ENCODE assay signal across 10 cellular contexts in genomic region chr1:42847721-42848470, GRCh38. TPM values are rescaled to one million over a fixed set of nuclear protein-coding genes. Genes with fewer than 3 reads are reported as not detected.
A peak's percentile ranks its signal among the peaks of the same experiment; 100 is the strongest.
DNase-seq lines count a peak whose midpoint lies in the region; ATAC-seq, FAIRE-seq and TF ChIP-seq lines count a peak whose summit lies in the region.
"Had no signal": no experiment of that assay in that cellular context is flagged by ENCODE, and none has a peak within 500 bp of the region (broad histone marks: within the 10 kb centered on the region; RNA-seq: fewer than 3 reads in every experiment).

No MANE protein-coding gene starts in this region.

- SMC1A ChIA-PET in GM12878 (lab: Charles Lee; ENCODE audit: uncharacterized antibody, unreplicated experiment), result interaction anchor here (0.9 to 3.8 kb wide), 12 partner anchors 8 to 226 kb away, joined by 3 to 27 read pairs (median 4); partner anchors contain the start of genes ERMAP and SVBP

- H3K27me3 Mint-ChIP-seq in nephron progenitor cell (ENCODE audit: low read depth, poor library complexity), result peaks cover 3% of the 10 kb centered on the region

- H3K27me3 ChIP-seq in DND-41 (ENCODE audit: insufficient read depth, low read length, poor library complexity) (no peaks in the 10 kb centered on the region), Loucy (ENCODE audit: insufficient read depth, low read length, poor library complexity, severe bottlenecking) (no peaks in the 10 kb centered on the region), GM12878 (replicated peaks in 1 of 2; ENCODE audit: control insufficient read depth in 2 of 2, insufficient read depth in 2 of 2, low read length in 1 of 2) (no peaks in the 10 kb centered on the region)

- in situ Hi-C loops in GM12878 (cut with MboI), result no loop called here

- RAD21 ChIA-PET in GM12878 (lab: Charles Lee; ENCODE audit: unreplicated experiment), result interaction anchor here (0.6 to 3.5 kb wide), 12 partner anchors 10 to 226 kb away, joined by 3 to 18 read pairs (median 5); partner anchors contain the start of genes C1orf50, ERMAP, P3H1 and SVBP

- no peak for TF ChIP-seq EP300 in GM12878 (IDR thresholded peaks at IDR 0.05; ENCODE audit: borderline replicate concordance in 1 of 2, control insufficient read depth in 1 of 2, low read depth in 2 of 2, low read length in 2 of 2)

- H3K4me1 Mint-ChIP-seq in nephron progenitor cell, result peaks cover 25% of the 10 kb centered on the region

- H3K36me3 Mint-ChIP-seq in nephron progenitor cell (ENCODE audit: low read depth), result peaks cover 70% of the 10 kb centered on the region

- H3K36me3 ChIP-seq in DND-41 (ENCODE audit: insufficient read depth, low read length) (peaks cover 34% of the 10 kb centered on the region), Loucy (ENCODE audit: insufficient read depth, low read length) (no peaks in the 10 kb centered on the region; the same call in 1 of the 2 replicates), GM12878 (ENCODE audit: control insufficient read depth in 2 of 2, insufficient read depth in 2 of 2, low read length in 1 of 2) (peaks cover 8 to 10% of the 10 kb centered on the region in 2 experiments; a peak in 3 of 4 replicates)

- TF ChIP-seq POLR2A in GM12878 (IDR thresholded peaks at IDR 0.05; ENCODE audit: low read depth, low read length), result no peak

- TF ChIP-seq RAD21 in GM12878 (IDR thresholded peaks at IDR 0.05; ENCODE audit: insufficient read depth, low read depth, low read length), result no peak

- H3K4me1 ChIP-seq in DND-41 (ENCODE audit: insufficient read depth, low read length) (peaks cover 37% of the 10 kb centered on the region), Loucy (ENCODE audit: insufficient read depth, low read length, poor library complexity, severe bottlenecking) (peaks cover 27% of the 10 kb centered on the region), GM12878 (ENCODE audit: control insufficient read depth, insufficient read depth, low read length) (peaks cover 6% of the 10 kb centered on the region; the same call in 1 of the 2 replicates)

- peaks cover 8% of the 10 kb centered on the region for H4K20me1 ChIP-seq in DND-41 (ENCODE audit: insufficient read depth, low read length)
- H4K20me1 ChIP-seq in Loucy (ENCODE audit: insufficient read depth, low read length, poor library complexity, severe bottlenecking), result peaks cover 18% of the 10 kb centered on the region
- no peaks in the 10 kb centered on the region for H4K20me1 ChIP-seq in GM12878 (ENCODE audit: control insufficient read depth, insufficient read depth)

- ATAC-seq in DND-41 (ENCODE audit: insufficient read depth, low read depth), result no peak
- no peak for ATAC-seq in GM12878
- no peak for ATAC-seq in GM18502 (IDR thresholded peaks at IDR 0.05; ENCODE audit: poor library complexity, unreplicated experiment)
- no peak for ATAC-seq in GM21526 (IDR thresholded peaks at IDR 0.05; ENCODE audit: low FRiP score, unreplicated experiment)
- ATAC-seq in left lobe of liver, result no peak

- peaks cover 20% of the 10 kb centered on the region for H3K79me2 ChIP-seq in DND-41 (ENCODE audit: insufficient read depth, low read length)
- H3K79me2 ChIP-seq in Loucy (ENCODE audit: insufficient read depth, low read length), result peaks cover 28% of the 10 kb centered on the region
- peaks cover 30% of the 10 kb centered on the region for H3K79me2 ChIP-seq in GM12878 (ENCODE audit: control insufficient read depth, insufficient read depth, low read length)

- H3F3A ChIP-seq in Loucy (ENCODE audit: low read depth), result no peaks in the 10 kb centered on the region

- H3K27ac ChIP-seq in DND-41 (ENCODE audit: low read length), result peak overlapping the region; percentile 78
- H3K27ac ChIP-seq in GM12878 (ENCODE audit: control insufficient read depth, insufficient read depth), result peak overlapping the region; percentile 78

- H3K4me2 ChIP-seq in DND-41 (ENCODE audit: insufficient read depth, low read length) (peak overlapping the region; percentile 90), Loucy (ENCODE audit: low read depth, low read length, poor library complexity, severe bottlenecking) (peak overlapping the region; percentile 85), GM12878 (ENCODE audit: control insufficient read depth, insufficient read depth) (peak overlapping the region; percentile 97)

- H3K9ac ChIP-seq in DND-41 (ENCODE audit: low read depth, low read length), result peak overlapping the region; percentile 83
- peak overlapping the region; percentile 88 for H3K9ac ChIP-seq in Loucy (ENCODE audit: low read depth, low read length, poor library complexity, severe bottlenecking)
- peak overlapping the region; percentile 88 for H3K9ac ChIP-seq in GM12878 (ENCODE audit: control insufficient read depth, insufficient read depth, low read length)

- H3K4me3 ChIP-seq in DND-41 (ENCODE audit: low read depth in 1 of 2, low read length in 2 of 2), result peak overlapping the region; percentile 82 to 98; a peak in 3 of 4 replicates
- peak overlapping the region; percentile 89 for H3K4me3 ChIP-seq in Loucy (ENCODE audit: low read length, poor library complexity, severe bottlenecking)
- peak overlapping the region; percentile 97 for H3K4me3 ChIP-seq in GM12878

- intact Hi-C loops in GM12878 (cut with micrococcal nuclease; ENCODE audit: unreplicated experiment), result loop anchor here (5.0 kb wide), 1 partner anchor 81 kb away; the partner anchor contains the start of genes C1orf50 and P3H1

- H3K9me3 Mint-ChIP-seq in nephron progenitor cell, result peaks cover 47% of the 10 kb centered on the region

- H3K27ac Mint-ChIP-seq in nephron progenitor cell, result no peak overlapping the region

- POLR2A ChIA-PET in GM12878 (lab: Charles Lee), result interaction anchor here (1.0 to 4.8 kb wide), 7 partner anchors 9 to 165 kb away, joined by 3 to 53 read pairs (median 5); partner anchors contain the start of genes C1orf50, P3H1 and YBX1

- DNase-seq in DND-41 (no peak), GM12878 (ENCODE audit: low read depth, low spot score) (no peak), nephron progenitor cell (no peak), left lobe of liver (ENCODE audit: low spot score) (no peak), urothelium cell line (ENCODE audit: low spot score) (no peak)
- DNase-seq: SHP77 had no signal

- BruUV-seq in GM12878 (replicated peaks; lab: Mats Ljungman, UMichigan), result no TSS peak

- TF ChIP-seq CTCF in DND-41 (IDR thresholded peaks at IDR 0.05; ENCODE audit: borderline replicate concordance, extremely low read depth, low read length, poor library complexity, severe bottlenecking), result no peak
- no peak for TF ChIP-seq CTCF in Loucy (conservative IDR thresholded peaks at IDR 0.05; ENCODE audit: low read length)
- no peak for TF ChIP-seq CTCF in GM12878 (IDR thresholded peaks at IDR 0.05 in 2 of 3, conservative IDR thresholded peaks at IDR 0.05 in 1 of 3; ENCODE audit: control insufficient read depth in 2 of 3, extremely low read depth in 1 of 3, insufficient read depth in 1 of 3, low read depth in 3 of 3, low read length in 3 of 3)
- no peak for TF ChIP-seq CTCF in nephron progenitor cell (IDR thresholded peaks at IDR 0.05)

- WGBS in GM12878 (ENCODE audit: insufficient coverage, insufficient replicate concordance, low lambda C conversion rate, missing lambda C conversion rate), result 1% methylated on average over 6 of the region's 6 CpGs

- CTCF ChIA-PET in GM12878 (lab: Yijun Ruan, JAX), result interaction anchor here (0.8 to 3.4 kb wide), 13 partner anchors 9 to 226 kb away, joined by 3 to 21 read pairs (median 5); partner anchors contain the start of genes C1orf50, P3H1 and SVBP

- H2AFZ ChIP-seq in DND-41 (ENCODE audit: low read depth, low read length) (no peak overlapping the region), Loucy (ENCODE audit: low read length) (no peak overlapping the region), GM12878 (ENCODE audit: control insufficient read depth, low read depth, low read length) (no peak overlapping the region)

- H3K9me3 ChIP-seq in DND-41 (ENCODE audit: insufficient read depth, low read length, severe bottlenecking) (no peaks in the 10 kb centered on the region), Loucy (ENCODE audit: insufficient read depth, low read depth, low read length) (no peaks in the 10 kb centered on the region), GM12878 (replicated peaks; ENCODE audit: control insufficient read depth, insufficient read depth, low read length) (no peaks in the 10 kb centered on the region; the same call in 1 of the 3 replicates)

- peak overlapping the region; percentile 95 for H3K4me3 Mint-ChIP-seq in nephron progenitor cell

- no peaks in the 10 kb centered on the region for H3K9me2 ChIP-seq in Loucy (replicated peaks; ENCODE audit: low read depth, low read length)

- no peak for FAIRE-seq in GM12878 (lab: Jason Lieb, UNC)
- no peak for FAIRE-seq in urothelium cell line (lab: Jason Lieb, UNC)
- FAIRE-seq: H54 had no signal

RNA-seq across cellular contexts. Expression of gene ZNF691, which starts 1.5 kb away (rescaled TPM):
- total RNA-seq in GM12878 (2013; cell fraction: nucleolus; rRNA removed), result 16.1 and 19.7 TPM in 2 replicates
- total RNA-seq in GM12878 (2014; rRNA removed) (12.3 and 13.9 TPM in 2 replicates), GM12878 (2014; rRNA removed; fragmentation: Illumina TruSeq; extraction: Trizol) (8.7 and 8.9 TPM in 2 replicates), GM12878 (2021) (11.9 and 12.2 TPM in 2 replicates), left lobe of liver (6.8 TPM)
- polyA plus RNA-seq in GM12878 (2011; ENCODE audit: low read depth), result 3.4 TPM
- polyA plus RNA-seq in GM12878 (2011; rRNA removed) (6.9 and 8.7 TPM in 2 replicates), GM12878 (2014; fragmentation: Illumina TruSeq; extraction: Trizol) (9.9 and 14.3 TPM in 2 replicates), GM12878 (2014; fragmentation: Nextera tagmentation; extraction: Ambion mirVana) (10 to 100 TPM; 14.9 to 16.2 TPM), GM12878 (2014; rRNA removed) (8.5 and 9.3 TPM in 2 replicates), GM12878 (2016; fragmentation: Nextera tagmentation; extraction: Ambion mirVana) (10 to 100 TPM; 11.5 to 13.2 TPM)
- polyA plus RNA-seq in GM12878 (2011; cell fraction: cytosol; rRNA removed), result 9.5 and 10.4 TPM in 2 replicates
- polyA plus RNA-seq in GM12878 (2011; cell fraction: nucleus; rRNA removed), result 16.1 and 18.9 TPM in 2 replicates
- polyA plus RNA-seq in GM12878 (2012), result 3.7 and 7.6 TPM in 2 replicates
- polyA minus RNA-seq in GM12878 (2011; rRNA and poly(A)+ RNA removed), result 5.3 and 8.0 TPM in 2 replicates
- 1.6 and 2.4 TPM in 2 replicates for polyA minus RNA-seq in GM12878 (2011; cell fraction: cytosol; rRNA and poly(A)+ RNA removed)
- 6.3 and 10.7 TPM in 2 replicates for polyA minus RNA-seq in GM12878 (2011; cell fraction: nucleus; rRNA and poly(A)+ RNA removed)

RNA-seq across cellular contexts. Expression of gene SVBP, which starts 30.7 kb away (rescaled TPM):
- 1.9 and 4.2 TPM in 2 replicates for total RNA-seq in GM12878 (2013; cell fraction: nucleolus; rRNA removed)
- total RNA-seq in GM12878 (2014; rRNA removed), result 12.6 and 21.3 TPM in 2 replicates
- 18.7 and 19.8 TPM in 2 replicates for total RNA-seq in GM12878 (2014; rRNA removed; fragmentation: Illumina TruSeq; extraction: Trizol)
- 16.2 and 16.4 TPM in 2 replicates for total RNA-seq in GM12878 (2021)
- polyA plus RNA-seq in GM12878 (2011; ENCODE audit: low read depth), result 20.0 TPM
- 19.6 and 29.3 TPM in 2 replicates for polyA plus RNA-seq in GM12878 (2011; rRNA removed)
- polyA plus RNA-seq in GM12878 (2011; cell fraction: cytosol; rRNA removed), result 8.3 and 11.9 TPM in 2 replicates
- polyA plus RNA-seq in GM12878 (2011; cell fraction: nucleus; rRNA removed), result 4.4 and 4.7 TPM in 2 replicates
- 19.8 and 23.2 TPM in 2 replicates for polyA plus RNA-seq in GM12878 (2012)
- 19.9 and 22.2 TPM in 2 replicates for polyA plus RNA-seq in GM12878 (2014; fragmentation: Illumina TruSeq; extraction: Trizol)
- 10 to 100 TPM; 19.8 to 29.5 TPM for polyA plus RNA-seq in GM12878 (2014; fragmentation: Nextera tagmentation; extraction: Ambion mirVana)
- 14.7 and 18.7 TPM in 2 replicates for polyA plus RNA-seq in GM12878 (2014; rRNA removed)
- polyA plus RNA-seq in GM12878 (2016; fragmentation: Nextera tagmentation; extraction: Ambion mirVana), result 10 to 100 TPM; 26.8 to 27.8 TPM
- 3.6 and 4.6 TPM in 2 replicates for polyA minus RNA-seq in GM12878 (2011; rRNA and poly(A)+ RNA removed)
- polyA minus RNA-seq in GM12878 (2011; cell fraction: cytosol; rRNA and poly(A)+ RNA removed), result 1.5 and 3.2 TPM in 2 replicates
- polyA minus RNA-seq in GM12878 (2011; cell fraction: nucleus; rRNA and poly(A)+ RNA removed), result 1.2 and 2.1 TPM in 2 replicates
- 6.9 TPM for total RNA-seq in left lobe of liver

RNA-seq across cellular contexts. Expression of gene ERMAP, which starts 31.0 kb away (rescaled TPM):
- 4.3 and 5.4 TPM in 2 replicates for total RNA-seq in GM12878 (2013; cell fraction: nucleolus; rRNA removed)
- 4.9 and 5.3 TPM in 2 replicates for total RNA-seq in GM12878 (2014; rRNA removed)
- total RNA-seq in GM12878 (2014; rRNA removed; fragmentation: Illumina TruSeq; extraction: Trizol), result 5.3 TPM in 2 replicates
- total RNA-seq in GM12878 (2021), result 5.7 and 5.8 TPM in 2 replicates
- polyA plus RNA-seq in GM12878 (2011; ENCODE audit: low read depth), result 3.4 TPM
- polyA plus RNA-seq in GM12878 (2011; rRNA removed), result 2.5 and 2.9 TPM in 2 replicates
- polyA plus RNA-seq in GM12878 (2011; cell fraction: cytosol; rRNA removed), result 2.1 and 2.8 TPM in 2 replicates
- 3.1 and 3.6 TPM in 2 replicates for polyA plus RNA-seq in GM12878 (2011; cell fraction: nucleus; rRNA removed)
- polyA plus RNA-seq in GM12878 (2012), result 3.6 and 3.8 TPM in 2 replicates
- 6.8 TPM in 2 replicates for polyA plus RNA-seq in GM12878 (2014; fragmentation: Illumina TruSeq; extraction: Trizol)
- 1 to 10 TPM; 1.4 to 2.2 TPM for polyA plus RNA-seq in GM12878 (2014; fragmentation: Nextera tagmentation; extraction: Ambion mirVana)
- polyA plus RNA-seq in GM12878 (2014; rRNA removed), result 4.6 and 6.0 TPM in 2 replicates
- 1 to 10 TPM; 2.7 to 3.4 TPM for polyA plus RNA-seq in GM12878 (2016; fragmentation: Nextera tagmentation; extraction: Ambion mirVana)
- polyA minus RNA-seq in GM12878 (2011; rRNA and poly(A)+ RNA removed), result 2.3 and 2.5 TPM in 2 replicates
- polyA minus RNA-seq in GM12878 (2011; cell fraction: cytosol; rRNA and poly(A)+ RNA removed), result 1.5 and 2.4 TPM in 2 replicates
- polyA minus RNA-seq in GM12878 (2011; cell fraction: nucleus; rRNA and poly(A)+ RNA removed), result 1.3 and 3.3 TPM in 2 replicates
- total RNA-seq in left lobe of liver, result 15.1 TPM
